In the genomic region with DNA sequence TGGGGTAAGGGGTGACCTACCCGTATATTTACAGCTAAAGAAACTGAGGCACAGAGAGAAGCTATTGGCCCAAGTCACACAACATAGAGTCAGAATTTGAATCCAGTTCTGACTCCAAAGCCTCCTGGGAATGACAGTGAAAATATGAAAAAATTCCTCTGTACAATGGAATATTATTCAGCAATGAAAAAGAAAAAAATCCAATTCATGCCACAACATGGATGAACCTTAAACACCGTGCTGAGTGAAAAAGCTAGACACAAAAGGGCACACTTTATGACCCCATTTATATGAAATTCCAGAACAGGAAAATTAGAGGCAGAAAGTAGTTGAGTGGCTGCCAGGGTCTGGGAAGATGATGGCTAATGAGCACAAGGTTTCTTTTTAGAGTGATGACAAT, we compare ENCODE assay signal across 26 cellular contexts.
"Had no signal": no experiment of that assay in that cellular context is flagged by ENCODE, and none has a peak within 500 bp of the region (broad histone marks: within the 10 kb centered on the region; RNA-seq: fewer than 3 reads in every experiment).

No MANE protein-coding gene starts in this region.

- H3K27ac Mint-ChIP-seq: naive thymus-derived CD8-positive, alpha-beta T cell; natural killer cell treated with Interleukin-12 subunit alpha and Interleukin-12 subunit beta and Interleukin-15 and Interleukin-18, amount 100 ng/mL, for 72 hours; stimulated activated naive B cell treated with anti-CD40 and anti-IgM and Interleukin-4, amounts not matched to agents 10 μg/mL and 1 μg/mL and 100 μg/mL, for 72 hours; stimulated activated naive CD8-positive, alpha-beta T cell treated with anti-CD3 and anti-CD28 coated beads, Interleukin-15, Interleukin-2, amounts not matched to agents 100 ng/mL and 50 ng/mL, for 24 hours; type B pancreatic cell had no signal

- H3K4me3 Mint-ChIP-seq: naive thymus-derived CD8-positive, alpha-beta T cell; natural killer cell treated with Interleukin-12 subunit alpha and Interleukin-12 subunit beta and Interleukin-15 and Interleukin-18, amount 100 ng/mL, for 72 hours; nephron progenitor cell; neural crest cell; stimulated activated effector memory CD8-positive, alpha-beta T cell treated with anti-CD3 and anti-CD28 coated beads, Interleukin-12 subunit alpha, Interleukin-12 subunit beta, amount 100 ng/mL, for 72 hours; stimulated activated naive B cell treated with anti-CD40 and anti-IgM and Interleukin-4, amounts not matched to agents 10 μg/mL and 1 μg/mL and 100 μg/mL, for 72 hours; stimulated activated naive CD8-positive, alpha-beta T cell treated with anti-CD3 and anti-CD28 coated beads, Interleukin-15, Interleukin-2, amounts not matched to agents 100 ng/mL and 50 ng/mL, for 24 hours; type B pancreatic cell had no signal

- H3K27ac ChIP-seq: neutrophil, pancreas, prostate gland, right lobe of liver, sigmoid colon, stomach, thoracic aorta, tibial artery, transverse colon, upper lobe of right lung, uterus had no signal

- H3K9me3 ChIP-seq: neutrophil, pancreas, prostate gland, right lobe of liver, sigmoid colon, stomach, thoracic aorta, tibial artery, transverse colon, upper lobe of right lung, uterus had no signal

- H3K4me3 ChIP-seq: pancreas, prostate gland, right lobe of liver, sigmoid colon, stomach, thoracic aorta, tibial artery, transverse colon, upper lobe of right lung, uterus had no signal

- H3K36me3 Mint-ChIP-seq: natural killer cell treated with Interleukin-12 subunit alpha and Interleukin-12 subunit beta and Interleukin-15 and Interleukin-18, amount 100 ng/mL, for 72 hours; stimulated activated effector memory CD8-positive, alpha-beta T cell treated with anti-CD3 and anti-CD28 coated beads, Interleukin-12 subunit alpha, Interleukin-12 subunit beta, amount 100 ng/mL, for 72 hours; type B pancreatic cell had no signal

- H3K36me3 ChIP-seq: pancreas, prostate gland, right lobe of liver, sigmoid colon, stomach, thoracic aorta, tibial artery, transverse colon, upper lobe of right lung, uterus had no signal

- DNase-seq: naive thymus-derived CD8-positive, alpha-beta T cell; nephron progenitor cell; nucleus accumbens; pancreas; sigmoid colon; small intestine; stimulated activated CD4-positive, alpha-beta T cell treated with anti-CD3 and anti-CD28 coated beads, Interleukin-15, amount 100 ng/mL, for 24 hours; stimulated activated CD4-positive, alpha-beta T cell treated with anti-CD3 and anti-CD28 coated beads, Interleukin-2, amount 100 ng/mL, for 24 hours; stimulated activated CD4-positive, alpha-beta T cell treated with anti-CD3 and anti-CD28 coated beads, Interleukin-2, amount 100 ng/mL, for 48 hours; stimulated activated CD4-positive, alpha-beta T cell treated with anti-CD3 and anti-CD28 coated beads, Interleukin-4, amount 100 ng/mL, for 24 hours; stimulated activated naive B cell treated with anti-CD40 and anti-IgM and Interleukin-4, amounts not matched to agents 10 μg/mL and 1 μg/mL and 100 μg/mL, for 72 hours; stimulated activated naive CD4-positive, alpha-beta T cell treated with Interleukin-2 at 50 U/mL for 16 hours; stomach; tibial artery; transverse colon; upper lobe of right lung; uterus had no signal

- FAIRE-seq: pancreas, small intestine had no signal

- H3K4me1 ChIP-seq: pancreas, prostate gland, right lobe of liver, sigmoid colon, stomach, tibial artery, transverse colon, upper lobe of right lung, uterus had no signal

- H3K9me3 Mint-ChIP-seq: natural killer cell treated with Interleukin-12 subunit alpha and Interleukin-12 subunit beta and Interleukin-15 and Interleukin-18, amount 100 ng/mL, for 72 hours; nephron progenitor cell; neural crest cell; stimulated activated effector memory CD8-positive, alpha-beta T cell treated with anti-CD3 and anti-CD28 coated beads, Interleukin-12 subunit alpha, Interleukin-12 subunit beta, amount 100 ng/mL, for 72 hours; stimulated activated naive CD8-positive, alpha-beta T cell treated with anti-CD3 and anti-CD28 coated beads, Interleukin-15, Interleukin-2, amounts not matched to agents 100 ng/mL and 50 ng/mL, for 24 hours; type B pancreatic cell had no signal

- H3K27me3 ChIP-seq: neutrophil, pancreas, right lobe of liver, sigmoid colon, stomach, tibial artery, transverse colon, upper lobe of right lung, uterus had no signal

- H3K27me3 Mint-ChIP-seq: naive thymus-derived CD8-positive, alpha-beta T cell; natural killer cell treated with Interleukin-12 subunit alpha and Interleukin-12 subunit beta and Interleukin-15 and Interleukin-18, amount 100 ng/mL, for 72 hours; stimulated activated naive CD8-positive, alpha-beta T cell treated with anti-CD3 and anti-CD28 coated beads, Interleukin-15, Interleukin-2, amounts not matched to agents 100 ng/mL and 50 ng/mL, for 24 hours had no signal

- H3K4me1 Mint-ChIP-seq: stimulated activated effector memory CD8-positive, alpha-beta T cell treated with anti-CD3 and anti-CD28 coated beads, Interleukin-12 subunit alpha, Interleukin-12 subunit beta, amount 100 ng/mL, for 72 hours had no signal
